ENCODE assay signal across 1 cellular context in genomic region chr22:44357296-44357961, GRCh38.
TF ChIP-seq lines count a peak whose summit lies in the region.

No MANE protein-coding gene starts in this region.

TF ChIP-seq in GM23338, 12 proteins besides CTCF, POLR2A, EP300 and RAD21 (continued from another document):
- TF ChIP-seq ZNF462 (CRISPR knock-in tag; IDR thresholded peaks at IDR 0.05) = no peak
- no peak for TF ChIP-seq REST (IDR thresholded peaks at IDR 0.05; ENCODE audit: unreplicated experiment)
- no peak for TF ChIP-seq JUNB (IDR thresholded peaks at IDR 0.05; ENCODE audit: unreplicated experiment)
- no peak for TF ChIP-seq NANOG (IDR thresholded peaks at IDR 0.05; ENCODE audit: borderline replicate concordance)
TF ChIP-seq in GM23338: peak in this region for 0.
